11 cellular contexts compared by ENCODE assay signal in the genomic region with DNA sequence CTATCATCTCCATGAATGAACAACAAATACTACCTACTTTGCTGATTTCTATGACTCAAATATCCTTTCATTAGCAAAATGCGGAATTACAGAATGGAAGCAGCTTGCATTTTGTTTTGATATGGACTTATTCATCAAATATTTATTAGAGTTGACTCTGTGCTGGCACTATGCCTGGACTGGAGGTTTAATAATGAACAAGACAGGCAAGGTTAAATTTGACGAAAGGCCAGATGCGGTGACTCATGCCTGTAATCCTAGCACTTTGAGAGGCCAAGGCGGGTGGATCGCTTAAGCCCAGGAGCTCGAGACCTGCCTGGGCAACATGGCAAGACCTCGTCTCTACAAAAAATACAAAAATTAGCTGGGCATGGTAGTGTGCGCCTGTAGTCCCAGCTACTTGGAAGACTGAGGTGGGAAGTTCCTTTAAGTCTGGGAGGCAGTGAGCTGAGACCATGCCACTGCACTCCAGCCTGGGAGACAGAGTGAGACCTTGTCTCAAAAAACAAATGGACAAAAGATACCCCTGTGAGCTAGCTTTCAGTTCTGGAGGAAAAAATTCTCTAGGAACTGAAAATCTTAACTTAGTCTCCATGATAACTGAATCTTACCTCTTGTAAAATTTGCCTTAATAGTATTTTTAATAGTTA. TPM values are rescaled to one million over a fixed set of nuclear protein-coding genes. Genes with fewer than 3 reads are reported as not detected.
DNase-seq lines count a peak whose midpoint lies in the region; ATAC-seq, FAIRE-seq and TF ChIP-seq lines count a peak whose summit lies in the region.
"Had no signal": no experiment of that assay in that cellular context is flagged by ENCODE, and none has a peak within 500 bp of the region (broad histone marks: within the 10 kb centered on the region; RNA-seq: fewer than 3 reads in every experiment).

No MANE protein-coding gene starts in this region.

- no peak overlapping the region for H2AFZ ChIP-seq in K562 (ENCODE audit: low read depth, low read length)
- H2AFZ ChIP-seq in HepG2 (ENCODE audit: low read length), result no peak overlapping the region

- TF ChIP-seq EP300 in Ishikawa (IDR thresholded peaks at IDR 0.05; ENCODE audit: borderline replicate concordance) (no peak; the same call in 1 of the 2 replicates), K562 (IDR thresholded peaks at IDR 0.05; ENCODE audit: low read length) (no peak), HepG2 (IDR thresholded peaks at IDR 0.05; ENCODE audit: low read depth in 2 of 2, low read length in 2 of 2) (no peak), HepG2 (CRISPR knock-in tag; IDR thresholded peaks at IDR 0.05; ENCODE audit: borderline replicate concordance) (no peak)

- BruUV-seq in K562 (replicated peaks; lab: Mats Ljungman, UMichigan) (no TSS peak), HepG2 (replicated peaks; lab: Mats Ljungman, UMichigan) (no TSS peak)

- H3K4me2 ChIP-seq in K562 (ENCODE audit: insufficient read depth, low read length) (no peak overlapping the region), HepG2 (ENCODE audit: low read depth, low read length) (no peak overlapping the region)

- TF ChIP-seq POLR2A in K562 (conservative IDR thresholded peaks at IDR 0.05) (no peak), HepG2 (IDR thresholded peaks at IDR 0.05; ENCODE audit: insufficient read depth in 1 of 2, low read depth in 2 of 2, low read length in 2 of 2) (no peak)

- DNase-seq in AG10803 (ENCODE audit: low read depth), result peak; percentile 13
- no peak for DNase-seq in K562 (ENCODE audit: extremely low read depth in 1 of 4, low spot score in 3 of 4)
- peak; percentile 3 for DNase-seq in HepG2 (ENCODE audit: low spot score)
- DNase-seq in stimulated activated naive CD8-positive, alpha-beta T cell treated with anti-CD3 and anti-CD28 coated beads, Interleukin-15, Interleukin-2, amounts not matched to agents 100 U/mL and 50 U/mL, for 24 hours, result no peak
- no peak for DNase-seq in GM13977 (ENCODE audit: low spot score)
- DNase-seq in stimulated activated CD4-positive, alpha-beta T cell treated with anti-CD3 and anti-CD28 coated beads, Interleukin-12 subunit alpha, Interleukin-12 subunit beta, amount 100 ng/mL, for 4 hours, result no peak
- DNase-seq: naive B cell had no signal

- peaks cover 39 to 41% of the 10 kb centered on the region in 2 experiments for H3K27me3 ChIP-seq in K562 (ENCODE audit: control insufficient read depth in 2 of 2, insufficient read depth in 2 of 2, low read length in 2 of 2)
- no peaks in the 10 kb centered on the region for H3K27me3 ChIP-seq in HepG2 (ENCODE audit: control insufficient read depth in 1 of 2, insufficient read depth in 2 of 2, low read length in 2 of 2)
- H3K27me3 ChIP-seq: ascending aorta had no signal

- FAIRE-seq in K562 (lab: Jason Lieb, UNC) (no peak), HepG2 (lab: Jason Lieb, UNC) (no peak)
- FAIRE-seq: TTC549 had no signal

- no peak for TF ChIP-seq RAD21 in Ishikawa (IDR thresholded peaks at IDR 0.05; ENCODE audit: low read depth)
- TF ChIP-seq RAD21 in K562 (CRISPR knock-in tag; conservative IDR thresholded peaks at IDR 0.05 in 1 of 2, IDR thresholded peaks at IDR 0.05 in 1 of 2), result no peak
- no peak for TF ChIP-seq RAD21 in HepG2 (CRISPR knock-in tag; IDR thresholded peaks at IDR 0.05)

- CTCF ChIA-PET in K562 (lab: Yijun Ruan, JAX; ENCODE audit: low intra/inter-chr PET ratio), result no interaction called here
- CTCF ChIA-PET in HepG2 (lab: Yijun Ruan, JAX; ENCODE audit: low intra/inter-chr PET ratio, low total read pairs), result no interaction called here

- no peaks in the 10 kb centered on the region for H3K9me1 ChIP-seq in K562 (ENCODE audit: control insufficient read depth, insufficient read depth, low read length)

- H3K79me2 ChIP-seq in K562 (ENCODE audit: control insufficient read depth, insufficient read depth, low read length) (no peaks in the 10 kb centered on the region), HepG2 (ENCODE audit: insufficient read depth, low read length) (no peaks in the 10 kb centered on the region)

- ATAC-seq in K562 (no peak), HepG2 (no peak; the same call in 2 of the 3 replicates), GM21723 (IDR thresholded peaks at IDR 0.05; ENCODE audit: unreplicated experiment) (no peak)
- ATAC-seq in stimulated activated naive CD8-positive, alpha-beta T cell treated with anti-CD3 and anti-CD28 coated beads, Interleukin-15, Interleukin-2, amounts not matched to agents 100 U/mL and 50 U/mL, for 24 hours, result no peak

- in situ Hi-C loops in K562 (cut with MboI) (no loop called here), HepG2 (cut with HindIII; ENCODE audit: extremely low pct_ligation_motif_present, low pct_unique_long_range_greater_than_20kb) (no loop called here), GM13977 (cut with MboI; ENCODE audit: low pct_unique_long_range_greater_than_20kb, low sequenced_read_pairs, unreplicated experiment) (no loop called here)

- intact Hi-C loops in K562 (cut with micrococcal nuclease) (no loop called here), HepG2 (cut with micrococcal nuclease; ENCODE audit: unreplicated experiment) (no loop called here)

- H3K9me3 ChIP-seq in K562 (replicated peaks; ENCODE audit: control insufficient read depth, insufficient read depth, low read depth, low read length) (no peaks in the 10 kb centered on the region; the same call in 1 of the 2 replicates), HepG2 (ENCODE audit: low read length) (no peaks in the 10 kb centered on the region)

- H3K4me1 ChIP-seq in K562 (replicated peaks in 1 of 2; ENCODE audit: control insufficient read depth in 2 of 2, insufficient read depth in 2 of 2, low read length in 2 of 2), result no peaks in the 10 kb centered on the region
- H3K4me1 ChIP-seq in HepG2 (ENCODE audit: insufficient read depth, low read length), result peaks cover 2% of the 10 kb centered on the region
- H3K4me1 ChIP-seq: ascending aorta had no signal

- H3K4me3 ChIP-seq in AG10803 (ENCODE audit: low read length) (no peak overlapping the region), K562 (no peak overlapping the region), HepG2 (replicated peaks in 1 of 3; ENCODE audit: insufficient read depth in 1 of 3, low read depth in 2 of 3, low read length in 3 of 3) (no peak overlapping the region)
- H3K4me3 ChIP-seq: ascending aorta had no signal

- no peaks in the 10 kb centered on the region for H3K36me3 ChIP-seq in K562 (ENCODE audit: control insufficient read depth, insufficient read depth, low read length)
- no peaks in the 10 kb centered on the region for H3K36me3 ChIP-seq in HepG2 (replicated peaks in 1 of 2; ENCODE audit: control insufficient read depth in 1 of 2, insufficient read depth in 2 of 2, low read length in 2 of 2)
- H3K36me3 ChIP-seq: ascending aorta had no signal

- POLR2A ChIA-PET in K562 (lab: Yijun Ruan, JAX) (interaction anchor here (1.6 to 1.7 kb wide), 2 partner anchors 10 to 12 kb away, joined by 4 to 5 read pairs; no protein-coding TSS in a partner anchor), HepG2 (lab: Yijun Ruan, JAX) (no interaction called here)

- WGBS in K562 (ENCODE audit: insufficient coverage, low coverage, missing lambda C conversion rate), result 1% methylated on average over 8 of the region's 8 CpGs
- 44% methylated on average over 8 of the region's 8 CpGs for WGBS in HepG2 (ENCODE audit: low lambda C conversion rate)

- H3K9ac ChIP-seq in K562 (ENCODE audit: insufficient read depth in 1 of 2, low read depth in 2 of 2, low read length in 2 of 2), result no peak overlapping the region
- H3K9ac ChIP-seq in HepG2 (ENCODE audit: insufficient read depth, low read depth, low read length), result no peak overlapping the region

- H4K20me1 ChIP-seq in K562 (replicated peaks; ENCODE audit: control insufficient read depth, insufficient read depth, low read length), result no peaks in the 10 kb centered on the region
- no peaks in the 10 kb centered on the region for H4K20me1 ChIP-seq in HepG2 (ENCODE audit: insufficient read depth, low read length)

- H3K27ac ChIP-seq in K562 (ENCODE audit: extremely low read depth, low read depth, low read length) (no peak overlapping the region), HepG2 (ENCODE audit: extremely low read length, insufficient read depth, low read length) (no peak overlapping the region)
- H3K27ac ChIP-seq: ascending aorta had no signal

- TF ChIP-seq CTCF in AG10803 (conservative IDR thresholded peaks at IDR 0.05; ENCODE audit: low read length), result no peak
- no peak for TF ChIP-seq CTCF in K562 (IDR thresholded peaks at IDR 0.05 in 2 of 3, conservative IDR thresholded peaks at IDR 0.05 in 1 of 3; ENCODE audit: insufficient read depth in 2 of 3, low read depth in 1 of 3, low read length in 3 of 3)
- no peak for TF ChIP-seq CTCF in HepG2 (CRISPR knock-in tag; IDR thresholded peaks at IDR 0.05)
- TF ChIP-seq CTCF in GM13977 (IDR thresholded peaks at IDR 0.05; ENCODE audit: extremely low read depth, insufficient read depth, missing control alignments), result no peak

RNA-seq across cellular contexts. Expression of a gene that starts 29.3 kb away (rescaled TPM):
- 34.1 and 47.2 TPM in 2 replicates for total RNA-seq in K562 (2011; cell fraction: chromatin; rRNA removed; ENCODE audit: low replicate concordance)
- total RNA-seq in K562 (2011; cell fraction: nucleolus; rRNA removed), result 65.2 and 66.5 TPM in 2 replicates
- total RNA-seq in K562 (2011; cell fraction: nucleoplasm; rRNA removed), result 81.2 and 82.4 TPM in 2 replicates
- total RNA-seq in K562 (2014; rRNA removed) (419 and 452 TPM in 2 replicates), K562 (2014; rRNA removed; fragmentation: Illumina TruSeq; extraction: Trizol) (633 and 657 TPM in 2 replicates), K562 (2015; rRNA removed; fragmentation: Illumina TruSeq; extraction: Trizol) (603 and 618 TPM in 2 replicates), K562 (2021) (502 and 508 TPM in 2 replicates), HepG2 (2016; rRNA removed; fragmentation: Illumina TruSeq; extraction: Trizol) (537 and 796 TPM in 2 replicates)
- polyA plus RNA-seq in K562 (2011; rRNA removed) (514 and 783 TPM in 2 replicates), K562 (2014; fragmentation: Illumina TruSeq; extraction: Trizol) (577 and 611 TPM in 2 replicates), K562 (2014; fragmentation: Nextera tagmentation; extraction: Ambion mirVana) (1,000 to 10,000 TPM; 1,386 to 1,409 TPM), K562 (2014; rRNA removed) (613 and 642 TPM in 2 replicates), HepG2 (2011; rRNA removed) (220 and 317 TPM in 2 replicates)
- 344 and 485 TPM in 2 replicates for polyA plus RNA-seq in K562 (2011; cell fraction: cytosol; rRNA removed)
- polyA plus RNA-seq in K562 (2011; cell fraction: nucleus; rRNA removed), result 104 and 172 TPM in 2 replicates
- 288 and 652 TPM in 2 replicates for polyA plus RNA-seq in K562 (2012)
- polyA minus RNA-seq in K562 (2011; rRNA and poly(A)+ RNA removed), result 483 and 698 TPM in 2 replicates
- polyA minus RNA-seq in K562 (2011; cell fraction: cytosol; rRNA and poly(A)+ RNA removed), result 436 and 452 TPM in 2 replicates
- polyA minus RNA-seq in K562 (2011; cell fraction: nucleus; rRNA and poly(A)+ RNA removed), result 37.4 and 67.0 TPM in 2 replicates
- 111 and 115 TPM in 2 replicates for total RNA-seq in HepG2 (2016; cell fraction: cytosol; rRNA removed; fragmentation: Illumina TruSeq; extraction: Trizol; ENCODE audit: low read depth)
- total RNA-seq in HepG2 (2016; cell fraction: insoluble cytoplasmic fraction; rRNA removed; fragmentation: Illumina TruSeq; extraction: Trizol), result 560 and 812 TPM in 2 replicates
- total RNA-seq in HepG2 (2016; cell fraction: membrane; rRNA removed; fragmentation: Illumina TruSeq; extraction: Trizol), result 188 and 193 TPM in 2 replicates
- total RNA-seq in HepG2 (2016; cell fraction: nucleus; rRNA removed; fragmentation: Illumina TruSeq; extraction: Trizol), result 192 and 198 TPM in 2 replicates
- polyA plus RNA-seq in HepG2 (2011; cell fraction: cytosol; rRNA removed), result 351 and 366 TPM in 2 replicates
- 86.6 and 92.5 TPM in 2 replicates for polyA plus RNA-seq in HepG2 (2011; cell fraction: nucleus; rRNA removed)
- 298 and 405 TPM in 2 replicates for polyA plus RNA-seq in HepG2 (2012)
- 103 and 124 TPM in 2 replicates for polyA plus RNA-seq in HepG2 (2016; cell fraction: cytosol; fragmentation: Illumina TruSeq; extraction: Trizol; ENCODE audit: low read depth)
- polyA plus RNA-seq in HepG2 (2016; cell fraction: insoluble cytoplasmic fraction; fragmentation: Illumina TruSeq; extraction: Trizol; ENCODE audit: low read depth), result 763 and 855 TPM in 2 replicates
- polyA plus RNA-seq in HepG2 (2016; cell fraction: membrane; fragmentation: Illumina TruSeq; extraction: Trizol; ENCODE audit: low read depth), result 153 and 169 TPM in 2 replicates
- 306 and 314 TPM in 2 replicates for polyA plus RNA-seq in HepG2 (2016; cell fraction: nucleus; fragmentation: Illumina TruSeq; extraction: Trizol; ENCODE audit: insufficient read depth, low read depth)
- polyA minus RNA-seq in HepG2 (2011; rRNA and poly(A)+ RNA removed; ENCODE audit: low replicate concordance), result 81.8 and 102 TPM in 2 replicates
- polyA minus RNA-seq in HepG2 (2011; cell fraction: cytosol; rRNA and poly(A)+ RNA removed), result 290 and 341 TPM in 2 replicates
- polyA minus RNA-seq in HepG2 (2011; cell fraction: nucleus; rRNA and poly(A)+ RNA removed), result 57.2 and 63.5 TPM in 2 replicates

Comparison
In these comparisons a context has a peak if more than half of its experiments do, and no peak if none do; other contexts are left out.
1. DNase-seq: peak in AG10803 (single experiment) and HepG2 (single experiment); none in K562 (0 of 4), stimulated activated naive CD8-positive, alpha-beta T cell treated with anti-CD3 and anti-CD28 coated beads, Interleukin-15, Interleukin-2, amounts not matched to agents 100 U/mL and 50 U/mL, for 24 hours (single experiment), GM13977 (single experiment) and stimulated activated CD4-positive, alpha-beta T cell treated with anti-CD3 and anti-CD28 coated beads, Interleukin-12 subunit alpha, Interleukin-12 subunit beta, amount 100 ng/mL, for 4 hours (single experiment).